In the genomic region with DNA sequence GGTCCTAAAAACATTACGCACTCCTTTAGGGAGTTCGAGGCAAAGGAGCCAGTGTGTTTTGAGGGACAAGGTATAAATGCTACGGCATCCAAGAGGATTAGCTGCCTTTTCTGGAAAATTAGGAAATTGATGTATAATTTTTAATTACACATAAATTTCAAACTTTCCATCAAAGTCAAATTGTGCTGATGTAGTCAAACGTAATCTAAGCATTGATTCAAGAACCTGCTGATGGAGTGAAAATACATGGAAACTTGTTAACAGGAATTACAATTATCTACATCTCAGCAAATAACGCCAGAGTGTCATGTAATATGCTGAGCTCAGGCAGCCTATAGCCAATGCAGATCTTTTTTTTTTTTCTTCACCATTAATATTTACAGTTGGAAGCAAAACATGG, we compare ENCODE assay signal across 21 cellular contexts.
"Had no signal": no experiment of that assay in that cellular context is flagged by ENCODE, and none has a peak within 500 bp of the region (broad histone marks: within the 10 kb centered on the region; RNA-seq: fewer than 3 reads in every experiment).

No MANE protein-coding gene starts in this region.

- H3K27me3 Mint-ChIP-seq: activated naive CD4-positive, alpha-beta T cell treated with anti-CD3 and anti-CD28 coated beads, Interleukin-2, amount 50 U/mL, for 24 hours; activated T-cell treated with anti-CD3 and anti-CD28 coated beads, Interleukin-2, amount 50 U/mL, for 24 hours had no signal

- H3K9me3 Mint-ChIP-seq: activated CD4-positive, alpha-beta T cell treated with anti-CD3 and anti-CD28 coated beads, Interleukin-2, amount 10 ng/mL, durations not matched to agents 7 days and 5 days; activated naive CD4-positive, alpha-beta T cell treated with anti-CD3 and anti-CD28 coated beads, Interleukin-2, amount 50 U/mL, for 24 hours; activated naive CD8-positive, alpha-beta T cell treated with anti-CD3 and anti-CD28 coated beads, Interleukin-2, amount 10 ng/mL, durations not matched to agents 7 days and 5 days; activated T-cell treated with anti-CD3 and anti-CD28 coated beads, Interleukin-2, amount 50 U/mL, for 24 hours; activated T-helper 2 cell treated with anti-CD3 and anti-CD28 coated beads, Interferon-gamma antibody, Interleukin-2, Interleukin-4, amounts not matched to agents 10 μg/mL and 5 μg/mL and 100 μg/mL, durations not matched to agents 14 hours and 24 hours and 36 hours had no signal

- H3K4me3 Mint-ChIP-seq: activated CD4-positive, alpha-beta T cell treated with anti-CD3 and anti-CD28 coated beads, Interleukin-2, amount 10 ng/mL, durations not matched to agents 7 days and 5 days; activated CD8-positive, alpha-beta T cell treated with anti-CD3 and anti-CD28 coated beads, Interleukin-2, amount 10 ng/mL, durations not matched to agents 7 days and 5 days; activated naive CD4-positive, alpha-beta T cell treated with anti-CD3 and anti-CD28 coated beads, Interleukin-2, amount 50 U/mL, for 24 hours; activated naive CD8-positive, alpha-beta T cell treated with anti-CD3 and anti-CD28 coated beads, Interleukin-2, amount 10 ng/mL, durations not matched to agents 7 days and 5 days; activated T-cell treated with anti-CD3 and anti-CD28 coated beads, Interleukin-2, amount 50 U/mL, for 24 hours had no signal

- H3K4me3 ChIP-seq: ascending aorta, breast epithelium, coronary artery had no signal

- H3K36me3 ChIP-seq: ascending aorta, breast epithelium had no signal

- H3K4me1 ChIP-seq: breast epithelium had no signal

- ATAC-seq: activated CD8-positive, alpha-beta T cell treated with anti-CD3 and anti-CD28 coated beads, Interleukin-2, amount 10 ng/mL, durations not matched to agents 7 days and 5 days had no signal

- H3K27me3 ChIP-seq: ascending aorta, breast epithelium had no signal

- H3K9me3 ChIP-seq: ascending aorta, breast epithelium had no signal

- DNase-seq: activated CD4-positive, alpha-beta T cell treated with anti-CD3 and anti-CD28 coated beads, Interleukin-2, amount 10 ng/mL, durations not matched to agents 7 days and 5 days; activated CD4-positive, alpha-beta T cell treated with anti-CD3 and anti-CD28 coated beads, Interleukin-2, amount 50 U/mL, for 48 hours; activated CD8-positive, alpha-beta T cell treated with anti-CD3 and anti-CD28 coated beads, Interleukin-2, amount 10 ng/mL, durations not matched to agents 7 days and 5 days; activated gamma-delta T cell; activated naive CD4-positive, alpha-beta T cell treated with Interleukin-2 at 50 U/mL for 16 hours; activated naive CD8-positive, alpha-beta T cell treated with anti-CD3 and anti-CD28 coated beads, Interleukin-2, amount 10 ng/mL, durations not matched to agents 7 days and 5 days; activated T-cell treated with anti-CD3 and anti-CD28 coated beads, Interleukin-2, amount 50 U/mL, for 24 hours; amygdala; Kasumi-1; MV-4-11; NCI-H1694 treated with DMSO at 0.1 percent for 48 hours; NCI-H524 treated with DMSO at 0.1 percent for 48 hours; Right ventricle myocardium superior; SW 1271; T-helper 1 cell; T1000 had no signal

- H3K36me3 Mint-ChIP-seq: activated naive CD4-positive, alpha-beta T cell treated with anti-CD3 and anti-CD28 coated beads, Interleukin-2, amount 50 U/mL, for 24 hours; activated naive CD8-positive, alpha-beta T cell treated with anti-CD3 and anti-CD28 coated beads, Interleukin-2, amount 10 ng/mL, durations not matched to agents 7 days and 5 days had no signal

- H3K4me1 Mint-ChIP-seq: activated CD4-positive, alpha-beta T cell treated with anti-CD3 and anti-CD28 coated beads, Interleukin-2, amount 10 ng/mL, durations not matched to agents 7 days and 5 days; activated naive CD4-positive, alpha-beta T cell treated with anti-CD3 and anti-CD28 coated beads, Interleukin-2, amount 50 U/mL, for 24 hours; activated naive CD8-positive, alpha-beta T cell treated with anti-CD3 and anti-CD28 coated beads, Interleukin-2, amount 10 ng/mL, durations not matched to agents 7 days and 5 days had no signal

- H3K27ac Mint-ChIP-seq: activated CD4-positive, alpha-beta T cell treated with anti-CD3 and anti-CD28 coated beads, Interleukin-2, amount 10 ng/mL, durations not matched to agents 7 days and 5 days; activated CD8-positive, alpha-beta T cell treated with anti-CD3 and anti-CD28 coated beads, Interleukin-2, amount 10 ng/mL, durations not matched to agents 7 days and 5 days; activated naive CD4-positive, alpha-beta T cell treated with anti-CD3 and anti-CD28 coated beads, Interleukin-2, amount 50 U/mL, for 24 hours; activated naive CD8-positive, alpha-beta T cell treated with anti-CD3 and anti-CD28 coated beads, Interleukin-2, amount 10 ng/mL, durations not matched to agents 7 days and 5 days; activated T-cell treated with anti-CD3 and anti-CD28 coated beads, Interleukin-2, amount 50 U/mL, for 24 hours; activated T-helper 2 cell treated with anti-CD3 and anti-CD28 coated beads, Interferon-gamma antibody, Interleukin-2, Interleukin-4, amounts not matched to agents 10 μg/mL and 5 μg/mL and 100 μg/mL, durations not matched to agents 14 hours and 24 hours and 36 hours had no signal

- H3K27ac ChIP-seq: ascending aorta, breast epithelium, coronary artery had no signal
